Comparison of ENCODE assay signal across 15 cellular contexts in genomic region chr10:25627606-25628005, GRCh38.
DNase-seq lines count a peak whose midpoint lies in the region; ATAC-seq and TF ChIP-seq lines count a peak whose summit lies in the region.
"Had no signal": no experiment of that assay in that cellular context is flagged by ENCODE, and none has a peak within 500 bp of the region (broad histone marks: within the 10 kb centered on the region; RNA-seq: fewer than 3 reads in every experiment).

No MANE protein-coding gene starts in this region.

- no peaks in the 10 kb centered on the region for H3K27me3 ChIP-seq in adipocyte (replicated peaks; ENCODE audit: control insufficient read depth, insufficient read depth, low read length)

- peak overlapping the region; percentile 33 for H3K9ac ChIP-seq in adipocyte (ENCODE audit: low read length)

- no peaks in the 10 kb centered on the region for H3K36me3 ChIP-seq in adipocyte (ENCODE audit: control insufficient read depth, insufficient read depth, low read length, severe bottlenecking)
- H3K36me3 ChIP-seq: HAP-1 had no signal

- no peak for ATAC-seq in GM18519 (IDR thresholded peaks at IDR 0.05; ENCODE audit: low FRiP score, unreplicated experiment)
- ATAC-seq in HG02642 (IDR thresholded peaks at IDR 0.05; ENCODE audit: poor library complexity, unreplicated experiment): no peak
- ATAC-seq: A549; CD8-positive, alpha-beta T cell; HepG2 had no signal

- H3K9me3 ChIP-seq in adipocyte (ENCODE audit: control insufficient read depth, low read length): no peaks in the 10 kb centered on the region
- H3K9me3 ChIP-seq: A549, HAP-1 had no signal

- TF ChIP-seq CTCF in choroid plexus epithelial cell (conservative IDR thresholded peaks at IDR 0.05; ENCODE audit: low read depth, low read length): no peak

- H3K4me3 ChIP-seq in adipocyte (ENCODE audit: low read length) (no peak overlapping the region), choroid plexus epithelial cell (ENCODE audit: low read depth, low read length) (no peak overlapping the region)
- H3K4me3 ChIP-seq: A549, HAP-1 had no signal

- peaks cover 10% of the 10 kb centered on the region for H3K4me1 ChIP-seq in adipocyte (ENCODE audit: control insufficient read depth, insufficient read depth, low read length)
- H3K4me1 ChIP-seq: A549, HAP-1 had no signal

- DNase-seq in adipocyte (ENCODE audit: low read depth): no peak
- DNase-seq in choroid plexus epithelial cell (ENCODE audit: low read depth): peak; percentile 5
- DNase-seq in occipital lobe (lab: John Stamatoyannopoulos, UW): peak; percentile 43
- DNase-seq in activated CD4-positive, alpha-beta T cell treated with anti-CD3 and anti-CD28 coated beads, Interleukin-2, amount 50 U/mL, for 1 hour: no peak
- DNase-seq: CD8-positive, alpha-beta T cell; COR-L47; DMS153; DMS79 treated with DMSO at 0.1 percent for 48 hours; EL; GDM1 had no signal

Comparison
In these comparisons a context has a peak if more than half of its experiments do, and no peak if none do; other contexts are left out.
1. DNase-seq: peak in choroid plexus epithelial cell (single experiment) and occipital lobe (single experiment); none in adipocyte (single experiment) and activated CD4-positive, alpha-beta T cell treated with anti-CD3 and anti-CD28 coated beads, Interleukin-2, amount 50 U/mL, for 1 hour (single experiment).